24 cellular contexts compared by ENCODE assay signal in the genomic region with DNA sequence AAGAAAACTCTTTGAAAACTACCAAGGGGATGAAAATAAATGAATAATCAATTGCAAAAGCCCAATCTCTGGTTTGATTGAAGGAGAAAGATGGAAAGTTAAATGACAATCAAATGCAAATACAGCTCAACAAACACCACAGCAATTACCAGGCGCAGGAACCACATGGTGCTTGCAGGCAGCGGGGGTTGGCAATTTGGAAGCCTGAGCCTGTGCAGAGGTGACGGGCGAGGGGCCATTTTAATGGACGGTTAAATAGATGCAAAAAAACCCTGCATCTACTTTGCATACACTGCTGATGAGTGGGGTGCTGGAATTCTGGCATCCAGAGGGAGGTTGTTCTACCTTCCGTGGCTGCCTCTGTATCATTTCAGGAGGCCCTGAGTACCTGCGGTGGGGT. TPM values are rescaled to one million over a fixed set of nuclear protein-coding genes. Genes with fewer than 3 reads are reported as not detected.
A peak's percentile ranks its signal among the peaks of the same experiment; 100 is the strongest.
DNase-seq lines count a peak whose midpoint lies in the region; ATAC-seq and TF ChIP-seq lines count a peak whose summit lies in the region.
"Had no signal": no experiment of that assay in that cellular context is flagged by ENCODE, and none has a peak within 500 bp of the region (broad histone marks: within the 10 kb centered on the region; RNA-seq: fewer than 3 reads in every experiment).

No MANE protein-coding gene starts in this region.

- no peaks in the 10 kb centered on the region for H3K4me1 ChIP-seq in colonic mucosa

- ATAC-seq in GM21515 (IDR thresholded peaks at IDR 0.05; ENCODE audit: unreplicated experiment), result no peak
- ATAC-seq: CD8-positive, alpha-beta T cell; HCT116; T-cell had no signal

- H3K4me3 ChIP-seq in colonic mucosa, result no peak overlapping the region
- H3K4me3 ChIP-seq: SJCRH30 had no signal

- H3K27ac ChIP-seq in colonic mucosa, result no peak overlapping the region
- H3K27ac ChIP-seq: SJCRH30 had no signal

- H3K27me3 ChIP-seq in colonic mucosa, result peaks cover 14% of the 10 kb centered on the region
- H3K27me3 ChIP-seq: SJCRH30 had no signal

- H3K27ac Mint-ChIP-seq in brain, result peak overlapping the region in 3 of 5 experiments; percentile 57 to 84 (median 83)
- no peak overlapping the region for H3K27ac Mint-ChIP-seq in activated CD4-positive, alpha-beta memory T cell treated with anti-CD3 and anti-CD28 coated beads for 36 hours
- H3K27ac Mint-ChIP-seq: CD8-positive, alpha-beta T cell; IgD-negative memory B cell; T-cell had no signal

- no peak overlapping the region for H3K9ac ChIP-seq in colonic mucosa (ENCODE audit: low read depth in 2 of 2, low read length in 2 of 2)

- intact Hi-C loops in activated CD4-positive, alpha-beta memory T cell treated with anti-CD3 and anti-CD28 coated beads for 36 hours (cut with micrococcal nuclease), result no loop called here
- intact Hi-C loops in colonic mucosa (cut with DNase I), result no loop called here

- POLR2A ChIA-PET in activated CD4-positive, alpha-beta memory T cell treated with anti-CD3 and anti-CD28 coated beads for 36 hours (lab: Charles Lee), result no interaction called here

- H3K4me1 Mint-ChIP-seq in brain, result peaks cover 80% of the 10 kb centered on the region
- H3K4me1 Mint-ChIP-seq in activated CD4-positive, alpha-beta memory T cell treated with anti-CD3 and anti-CD28 coated beads for 36 hours (ENCODE audit: low read depth), result peaks cover 6% of the 10 kb centered on the region
- H3K4me1 Mint-ChIP-seq: IgD-negative memory B cell had no signal

- no peaks in the 10 kb centered on the region for H3K9me3 ChIP-seq in colonic mucosa
- H3K9me3 ChIP-seq: SJCRH30 had no signal

- CTCF ChIA-PET in activated CD4-positive, alpha-beta memory T cell treated with anti-CD3 and anti-CD28 coated beads for 36 hours (lab: Charles Lee), result interaction anchor here (0.5 to 1.5 kb wide), 2 partner anchors 113 to 230 kb away, joined by 3 to 5 read pairs; no protein-coding TSS in a partner anchor

- H3K4me3 Mint-ChIP-seq in brain, result no peak overlapping the region
- H3K4me3 Mint-ChIP-seq in activated CD4-positive, alpha-beta memory T cell treated with anti-CD3 and anti-CD28 coated beads for 36 hours, result no peak overlapping the region
- H3K4me3 Mint-ChIP-seq: CD8-positive, alpha-beta T cell; IgD-negative memory B cell; T-cell had no signal

- H3K36me3 Mint-ChIP-seq in brain, result no peaks in the 10 kb centered on the region
- H3K36me3 Mint-ChIP-seq in activated CD4-positive, alpha-beta memory T cell treated with anti-CD3 and anti-CD28 coated beads for 36 hours, result no peaks in the 10 kb centered on the region
- H3K36me3 Mint-ChIP-seq: CD8-positive, alpha-beta T cell; T-cell had no signal

- no peaks in the 10 kb centered on the region for H3K9me3 Mint-ChIP-seq in brain
- H3K9me3 Mint-ChIP-seq in activated CD4-positive, alpha-beta memory T cell treated with anti-CD3 and anti-CD28 coated beads for 36 hours, result no peaks in the 10 kb centered on the region
- H3K9me3 Mint-ChIP-seq: CD8-positive, alpha-beta T cell; IgD-negative memory B cell; T-cell had no signal

- no peaks in the 10 kb centered on the region for H3K36me3 ChIP-seq in colonic mucosa
- H3K36me3 ChIP-seq: SJCRH30 had no signal

- no peak for TF ChIP-seq CTCF in brain (conservative IDR thresholded peaks at IDR 0.05)
- no peak for TF ChIP-seq CTCF in colonic mucosa (IDR thresholded peaks at IDR 0.05)

- DNase-seq in NCI-H748 (lab: John Stamatoyannopoulos, UW; ENCODE audit: unreplicated experiment) (peak; percentile 46), NCI-H748 treated with DMSO at 0.1 percent for 48 hours (lab: John Stamatoyannopoulos, UW) (no peak), NCI-H526 (lab: John Stamatoyannopoulos, UW) (peak; percentile 99 to 100), colonic mucosa (no peak)
- no peak for DNase-seq in activated CD4-positive, alpha-beta memory T cell treated with anti-CD3 and anti-CD28 coated beads for 36 hours
- DNase-seq in stimulated activated CD4-positive, alpha-beta T cell treated with anti-CD3 and anti-CD28 coated beads, Interleukin-2, amount 100 ng/mL, for 48 hours, result no peak
- DNase-seq: AML-193; C1 segment of cervical spinal cord; CD8-positive, alpha-beta T cell; Karpas-422; MV-4-11; NCI-H1694; NCI-H446; NCI-H82; OCI-M1; SJCRH30; T-cell had no signal

- H3K27me3 Mint-ChIP-seq in brain, result peaks cover 11% of the 10 kb centered on the region
- peaks cover 34% of the 10 kb centered on the region for H3K27me3 Mint-ChIP-seq in activated CD4-positive, alpha-beta memory T cell treated with anti-CD3 and anti-CD28 coated beads for 36 hours

RNA-seq across cellular contexts. Expression of gene SEZ6, which starts 4.8 kb away (rescaled TPM):
- 64.1 TPM for polyA plus RNA-seq in brain (ENCODE audit: insufficient read depth, low read depth, low replicate concordance)
- not detected for total RNA-seq in activated CD4-positive, alpha-beta memory T cell treated with anti-CD3 and anti-CD28 coated beads for 36 hours
- under 1 TPM in 1 of 2 donors, not detected in 1; 0.37 TPM for total RNA-seq in colonic mucosa
- total RNA-seq: Daoy, M059J had no signal
- polyA plus RNA-seq: AG04450 had no signal

RNA-seq across cellular contexts. Expression of gene PIPOX, which starts 32.4 kb away (rescaled TPM):
- polyA plus RNA-seq in brain (ENCODE audit: insufficient read depth, low read depth, low replicate concordance), result 12.4 TPM
- total RNA-seq in activated CD4-positive, alpha-beta memory T cell treated with anti-CD3 and anti-CD28 coated beads for 36 hours, result 1 to 10 TPM; 1.5 to 2.4 TPM
- 1 to 10 TPM in 1 of 2 donors, under 1 TPM in 1; 0.90 to 1.4 TPM for total RNA-seq in colonic mucosa

RNA-seq across cellular contexts. Expression of gene PHF12, which starts 59.3 kb away (rescaled TPM):
- 43.1 TPM for polyA plus RNA-seq in brain (ENCODE audit: insufficient read depth, low read depth, low replicate concordance)
- 10 to 100 TPM; 44.0 to 44.8 TPM for total RNA-seq in activated CD4-positive, alpha-beta memory T cell treated with anti-CD3 and anti-CD28 coated beads for 36 hours
- 10 to 100 TPM; 37.7 to 42.2 TPM for total RNA-seq in colonic mucosa

Comparison
In these comparisons a context has a peak if more than half of its experiments do, and no peak if none do; other contexts are left out.
1. DNase-seq: peak in NCI-H748 (single experiment) and NCI-H526 (2 of 2); none in NCI-H748 treated with DMSO at 0.1 percent for 48 hours (single experiment), activated CD4-positive, alpha-beta memory T cell treated with anti-CD3 and anti-CD28 coated beads for 36 hours (single experiment), stimulated activated CD4-positive, alpha-beta T cell treated with anti-CD3 and anti-CD28 coated beads, Interleukin-2, amount 100 ng/mL, for 48 hours (0 of 2) and colonic mucosa (single experiment).